11 cellular contexts compared by ENCODE assay signal in the genomic region with DNA sequence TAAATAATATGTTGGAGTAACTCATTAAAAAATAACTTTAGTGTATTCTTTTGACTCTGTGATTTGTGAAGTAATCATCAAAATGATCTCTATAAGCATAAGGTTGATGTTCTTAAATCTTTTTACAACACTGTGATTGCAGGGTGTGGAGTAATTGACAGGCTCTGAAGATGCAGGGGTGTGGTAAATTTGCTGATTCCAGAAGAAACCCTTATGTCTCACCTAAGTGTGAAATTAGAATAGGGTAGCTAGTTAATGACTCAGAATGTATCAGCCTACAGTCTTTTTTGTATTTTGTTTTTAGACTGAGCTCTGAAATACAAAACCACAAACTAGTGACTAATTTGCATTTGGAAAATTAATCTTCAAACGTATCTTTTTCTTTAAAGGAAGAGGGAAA. TPM values are rescaled to one million over a fixed set of nuclear protein-coding genes. Genes with fewer than 3 reads are reported as not detected.
DNase-seq lines count a peak whose midpoint lies in the region; ATAC-seq and TF ChIP-seq lines count a peak whose summit lies in the region.
"Had no signal": no experiment of that assay in that cellular context is flagged by ENCODE, and none has a peak within 500 bp of the region (broad histone marks: within the 10 kb centered on the region; RNA-seq: fewer than 3 reads in every experiment).

No MANE protein-coding gene starts in this region.

- intact Hi-C loops in activated CD4-positive, alpha-beta memory T cell treated with anti-CD3 and anti-CD28 coated beads for 36 hours (cut with micrococcal nuclease): loop anchor here (1.0 kb wide), 2 partner anchors 24 to 156 kb away; no protein-coding TSS in a partner anchor
- intact Hi-C loops in adrenal gland (cut with DNase I): no loop called here

- no peak overlapping the region for H2AFZ ChIP-seq in smooth muscle cell (ENCODE audit: low read depth)

- H3K4me3 ChIP-seq in smooth muscle cell (no peak overlapping the region), adrenal gland (no peak overlapping the region)
- no peak overlapping the region for H3K4me3 ChIP-seq in CD8-positive, alpha-beta memory T cell (ENCODE audit: low read length)
- H3K4me3 ChIP-seq: BLaER1, testis had no signal

- no peaks in the 10 kb centered on the region for H3K9me3 ChIP-seq in smooth muscle cell (replicated peaks; ENCODE audit: low read depth)
- no peaks in the 10 kb centered on the region for H3K9me3 ChIP-seq in adrenal gland (replicated peaks in 1 of 3)
- H3K9me3 ChIP-seq in CD8-positive, alpha-beta memory T cell (ENCODE audit: low read length): no peaks in the 10 kb centered on the region
- H3K9me3 ChIP-seq: BLaER1, testis had no signal

- DNase-seq in activated T-cell treated with anti-CD3 and anti-CD28 coated beads, Interleukin-2, amount 50 U/mL, for 4 hours: no peak
- DNase-seq in activated T-cell treated with anti-CD3 and anti-CD28 coated beads, Interleukin-2, amount 50 U/mL, for 48 hours: no peak
- peak; percentile 20 for DNase-seq in activated CD4-positive, alpha-beta memory T cell treated with anti-CD3 and anti-CD28 coated beads for 36 hours
- DNase-seq in smooth muscle cell (lab: John Stamatoyannopoulos, UW; ENCODE audit: unreplicated experiment) (no peak), adrenal gland (no peak), NCI-H1694 treated with DMSO at 0.1 percent for 48 hours (lab: John Stamatoyannopoulos, UW) (no peak)
- no peak for DNase-seq in CD8-positive, alpha-beta memory T cell
- DNase-seq: NCI-H1105, testis had no signal

- peaks cover 76% of the 10 kb centered on the region for H3K4me1 Mint-ChIP-seq in activated T-cell treated with anti-CD3 and anti-CD28 coated beads, Interleukin-2, amount 50 U/mL, for 4 hours (ENCODE audit: low read depth)
- H3K4me1 Mint-ChIP-seq in activated CD4-positive, alpha-beta memory T cell treated with anti-CD3 and anti-CD28 coated beads for 36 hours (ENCODE audit: low read depth): peaks cover 73% of the 10 kb centered on the region
- peaks cover 69 to 88% (median 84%) of the 10 kb centered on the region in 3 donors for H3K4me1 Mint-ChIP-seq in CD8-positive, alpha-beta memory T cell

- CTCF ChIA-PET in activated CD4-positive, alpha-beta memory T cell treated with anti-CD3 and anti-CD28 coated beads for 36 hours (lab: Charles Lee): interaction anchor here (0.9 kb wide), 1 partner anchor 179 kb away, joined by 3 read pairs; no protein-coding TSS in a partner anchor
- CTCF ChIA-PET in CD8-positive, alpha-beta memory T cell (lab: Charles Lee): interaction anchor here (1.1 to 1.3 kb wide), 2 partner anchors 8 to 33 kb away, joined by 3 read pairs; no protein-coding TSS in a partner anchor

- H3K27ac ChIP-seq in smooth muscle cell (ENCODE audit: low read depth) (peak overlapping the region; percentile 25), adrenal gland (no peak overlapping the region)
- H3K27ac ChIP-seq in CD8-positive, alpha-beta memory T cell (ENCODE audit: low read depth, low read length): no peak overlapping the region
- H3K27ac ChIP-seq: BLaER1, testis had no signal

- peaks cover 2% of the 10 kb centered on the region for H3F3A ChIP-seq in smooth muscle cell (ENCODE audit: low read depth)

- H3K79me2 ChIP-seq in smooth muscle cell (ENCODE audit: low read depth): peaks cover 100% of the 10 kb centered on the region

- peak overlapping the region; percentile 42 for H3K4me3 Mint-ChIP-seq in activated T-cell treated with anti-CD3 and anti-CD28 coated beads, Interleukin-2, amount 50 U/mL, for 4 hours
- H3K4me3 Mint-ChIP-seq in activated CD4-positive, alpha-beta memory T cell treated with anti-CD3 and anti-CD28 coated beads for 36 hours: peak overlapping the region; percentile 52
- peak overlapping the region in 2 of 7 donors; percentile 12 to 41 for H3K4me3 Mint-ChIP-seq in CD8-positive, alpha-beta memory T cell

- peaks cover 99% of the 10 kb centered on the region for H4K20me1 ChIP-seq in smooth muscle cell (ENCODE audit: low read depth)

- no peak for TF ChIP-seq POLR2A in adrenal gland (IDR thresholded peaks at IDR 0.05)

- H3K9me3 Mint-ChIP-seq in activated T-cell treated with anti-CD3 and anti-CD28 coated beads, Interleukin-2, amount 50 U/mL, for 4 hours: no peaks in the 10 kb centered on the region
- H3K9me3 Mint-ChIP-seq in activated CD4-positive, alpha-beta memory T cell treated with anti-CD3 and anti-CD28 coated beads for 36 hours: no peaks in the 10 kb centered on the region
- no peaks in the 10 kb centered on the region for H3K9me3 Mint-ChIP-seq in CD8-positive, alpha-beta memory T cell

- WGBS in smooth muscle cell (ENCODE audit: low lambda C conversion rate): 44% methylated on average over 1 of the region's 1 CpG
- 23 to 26% (median 25%) methylated on average over 1 of the region's 1 CpG for WGBS in adrenal gland, 4 donors

- peak overlapping the region; percentile 70 for H3K27ac Mint-ChIP-seq in activated CD4-positive, alpha-beta memory T cell treated with anti-CD3 and anti-CD28 coated beads for 36 hours
- H3K27ac Mint-ChIP-seq in CD8-positive, alpha-beta memory T cell: peak overlapping the region in 4 of 8 donors; percentile 1 to 57 (median 50)

- H3K9ac ChIP-seq in smooth muscle cell (ENCODE audit: low read depth): no peak overlapping the region
- H3K9ac ChIP-seq: BLaER1 had no signal

- peaks cover 10% of the 10 kb centered on the region for H3K4me1 ChIP-seq in smooth muscle cell (ENCODE audit: low read depth)
- peaks cover 27 to 61% of the 10 kb centered on the region in 2 donors for H3K4me1 ChIP-seq in adrenal gland (replicated peaks in 1 of 2)
- peaks cover 38% of the 10 kb centered on the region for H3K4me1 ChIP-seq in CD8-positive, alpha-beta memory T cell (ENCODE audit: insufficient read depth, low read length)
- H3K4me1 ChIP-seq: testis had no signal

- no peak for TF ChIP-seq CTCF in smooth muscle cell (IDR thresholded peaks at IDR 0.05; ENCODE audit: borderline replicate concordance, insufficient read depth, poor library complexity, severe bottlenecking)
- TF ChIP-seq CTCF in adrenal gland (IDR thresholded peaks at IDR 0.05): no peak

- no peaks in the 10 kb centered on the region for H3K27me3 Mint-ChIP-seq in activated T-cell treated with anti-CD3 and anti-CD28 coated beads, Interleukin-2, amount 50 U/mL, for 4 hours (ENCODE audit: low read depth)
- H3K27me3 Mint-ChIP-seq in activated CD4-positive, alpha-beta memory T cell treated with anti-CD3 and anti-CD28 coated beads for 36 hours: no peaks in the 10 kb centered on the region
- H3K27me3 Mint-ChIP-seq in CD8-positive, alpha-beta memory T cell: no peaks in the 10 kb centered on the region

- H3K27me3 ChIP-seq in smooth muscle cell (ENCODE audit: low read depth) (no peaks in the 10 kb centered on the region), adrenal gland (no peaks in the 10 kb centered on the region)
- H3K27me3 ChIP-seq in CD8-positive, alpha-beta memory T cell (ENCODE audit: insufficient read depth, low read length, poor library complexity, severe bottlenecking): no peaks in the 10 kb centered on the region
- H3K27me3 ChIP-seq: BLaER1, testis had no signal

- H3K36me3 ChIP-seq in smooth muscle cell (ENCODE audit: low read depth): no peaks in the 10 kb centered on the region
- H3K36me3 ChIP-seq in adrenal gland (replicated peaks in 1 of 2): no peaks in the 10 kb centered on the region
- H3K36me3 ChIP-seq in CD8-positive, alpha-beta memory T cell (ENCODE audit: insufficient read depth, low read length): no peaks in the 10 kb centered on the region

- peaks cover 25% of the 10 kb centered on the region for H3K36me3 Mint-ChIP-seq in activated T-cell treated with anti-CD3 and anti-CD28 coated beads, Interleukin-2, amount 50 U/mL, for 4 hours (ENCODE audit: insufficient read depth)
- H3K36me3 Mint-ChIP-seq in activated CD4-positive, alpha-beta memory T cell treated with anti-CD3 and anti-CD28 coated beads for 36 hours: peaks cover 17% of the 10 kb centered on the region
- peaks cover 0 to 27% (median 2%) of the 10 kb centered on the region in 3 donors for H3K36me3 Mint-ChIP-seq in CD8-positive, alpha-beta memory T cell

- POLR2A ChIA-PET in activated CD4-positive, alpha-beta memory T cell treated with anti-CD3 and anti-CD28 coated beads for 36 hours (lab: Charles Lee): interaction anchor here (1.0 to 1.6 kb wide), 3 partner anchors 23 to 128 kb away, joined by 3 to 4 read pairs (median 3); partner anchors contain the start of genes FKBP3, KLHL28 and TOGARAM1
- POLR2A ChIA-PET in CD8-positive, alpha-beta memory T cell (lab: Charles Lee): interaction anchor here (0.5 to 0.9 kb wide), 2 partner anchors 11 to 41 kb away, joined by 3 to 7 read pairs; no protein-coding TSS in a partner anchor

- peak; percentile 98 for ATAC-seq in activated T-cell treated with anti-CD3 and anti-CD28 coated beads, Interleukin-2, amount 50 U/mL, for 4 hours
- peak; percentile 79 for ATAC-seq in HG02852 (IDR thresholded peaks at IDR 0.05; ENCODE audit: unreplicated experiment)

- peak overlapping the region; percentile 53 for H3K4me2 ChIP-seq in smooth muscle cell
- H3K4me2 ChIP-seq: BLaER1 had no signal

RNA-seq across cellular contexts. Expression of gene PRPF39, which starts 5.9 kb away (rescaled TPM):
- total RNA-seq in activated T-cell treated with anti-CD3 and anti-CD28 coated beads, Interleukin-2, amount 50 U/mL, for 4 hours: 10 to 100 TPM; 32.7 to 44.7 (median 36.4) TPM
- 10 to 100 TPM; 38.9 to 40.9 TPM for total RNA-seq in activated CD4-positive, alpha-beta memory T cell treated with anti-CD3 and anti-CD28 coated beads for 36 hours
- 28.0 and 35.5 TPM in 2 replicates for total RNA-seq in smooth muscle cell
- polyA plus RNA-seq in smooth muscle cell: 12.7 and 18.9 TPM in 2 replicates
- total RNA-seq in adrenal gland: 10 to 100 TPM in 6 of 8 donors, 1 to 10 TPM in 2; 6.5 to 52.5 (median 34.7) TPM
- 10 to 100 TPM; 32.6 to 76.0 (median 53.9) TPM for polyA plus RNA-seq in adrenal gland
- total RNA-seq in CD8-positive, alpha-beta memory T cell: 10 to 100 TPM; 48.6 to 49.1 TPM
- 9.0 TPM for polyA plus RNA-seq in CD8-positive, alpha-beta memory T cell

RNA-seq across cellular contexts. Expression of gene FKBP3, which starts 44.5 kb away (rescaled TPM):
- 10 to 100 TPM; 37.4 to 41.5 (median 39.2) TPM for total RNA-seq in activated T-cell treated with anti-CD3 and anti-CD28 coated beads, Interleukin-2, amount 50 U/mL, for 4 hours
- total RNA-seq in activated CD4-positive, alpha-beta memory T cell treated with anti-CD3 and anti-CD28 coated beads for 36 hours: 10 to 100 TPM; 71.2 to 72.4 TPM
- total RNA-seq in smooth muscle cell (43.9 and 77.7 TPM in 2 replicates), adrenal gland (10 to 100 TPM; 15.7 to 53.7 (median 42.8) TPM)
- polyA plus RNA-seq in smooth muscle cell (122 and 123 TPM in 2 replicates), adrenal gland (100 to 1,000 TPM in 2 of 3 donors, 10 to 100 TPM in 1; 99.6 to 146 (median 105) TPM)
- 10 to 100 TPM; 66.4 to 69.0 TPM for total RNA-seq in CD8-positive, alpha-beta memory T cell
- polyA plus RNA-seq in CD8-positive, alpha-beta memory T cell: 67.9 TPM

RNA-seq across cellular contexts. Expression of gene FANCM, which starts 45.9 kb away (rescaled TPM):
- 10 to 100 TPM; 11.2 to 12.9 (median 12.2) TPM for total RNA-seq in activated T-cell treated with anti-CD3 and anti-CD28 coated beads, Interleukin-2, amount 50 U/mL, for 4 hours
- 10 to 100 TPM; 15.9 to 17.2 TPM for total RNA-seq in activated CD4-positive, alpha-beta memory T cell treated with anti-CD3 and anti-CD28 coated beads for 36 hours
- total RNA-seq in smooth muscle cell: 4.3 and 5.5 TPM in 2 replicates
- polyA plus RNA-seq in smooth muscle cell: 1.1 and 1.7 TPM in 2 replicates
- 10 to 100 TPM in 2 of 8 donors, 1 to 10 TPM in 6; 2.1 to 20.9 (median 6.0) TPM for total RNA-seq in adrenal gland
- polyA plus RNA-seq in adrenal gland: 1 to 10 TPM; 4.1 to 8.8 (median 5.7) TPM
- total RNA-seq in CD8-positive, alpha-beta memory T cell: 10 to 100 TPM; 11.8 to 12.6 TPM
- polyA plus RNA-seq in CD8-positive, alpha-beta memory T cell: 4.6 TPM
